27 cellular contexts compared by ENCODE assay signal in the genomic region with DNA sequence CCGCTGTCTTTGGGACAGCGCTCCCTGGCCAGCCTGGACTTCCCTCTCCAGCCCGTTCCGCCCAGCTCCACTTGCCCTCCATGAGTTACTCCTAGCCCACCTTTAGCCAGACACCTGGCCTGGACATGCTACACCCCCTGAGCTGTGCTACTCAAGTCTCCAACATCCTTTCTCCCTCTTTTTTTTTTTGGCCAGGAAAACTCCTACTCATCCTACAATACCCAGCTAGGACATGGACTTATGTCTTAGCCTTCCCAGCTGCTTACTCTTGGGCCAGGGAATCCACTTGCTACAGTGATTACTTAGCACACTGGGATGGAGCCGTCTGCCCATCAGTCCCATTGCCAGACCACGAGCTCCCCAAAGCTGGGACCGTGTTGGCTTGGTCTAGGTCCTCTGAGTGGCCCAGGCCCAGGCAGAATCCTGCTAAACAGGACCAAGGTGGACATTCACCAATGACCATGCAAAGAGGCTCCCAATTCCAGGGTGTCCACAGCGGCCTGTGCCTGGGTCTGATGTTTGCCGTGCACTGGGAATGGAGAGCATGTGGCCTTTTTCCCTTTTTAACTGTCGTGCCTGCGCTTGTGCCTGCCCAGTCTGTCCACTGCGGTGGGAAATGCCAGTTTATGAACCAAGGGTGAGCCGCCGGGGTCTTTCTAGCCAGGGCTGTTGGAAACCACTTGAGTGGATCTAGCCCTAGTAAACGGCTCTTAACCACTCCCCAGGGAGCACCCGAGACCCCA.
DNase-seq lines count a peak whose midpoint lies in the region; ATAC-seq and TF ChIP-seq lines count a peak whose summit lies in the region.
"Had no signal": no experiment of that assay in that cellular context is flagged by ENCODE, and none has a peak within 500 bp of the region (broad histone marks: within the 10 kb centered on the region; RNA-seq: fewer than 3 reads in every experiment).

No MANE protein-coding gene starts in this region.

- TF ChIP-seq CTCF in RWPE2 (IDR thresholded peaks at IDR 0.05; ENCODE audit: poor library complexity, severe bottlenecking) (no peak), hepatocyte (IDR thresholded peaks at IDR 0.05; ENCODE audit: poor library complexity) (no peak), osteocyte (IDR thresholded peaks at IDR 0.05) (no peak)

- no peak overlapping the region for H3K27ac ChIP-seq in BLaER1 treated with 17β-estradiol and CSF1 and Interleukin-3, amounts not matched to agents 10 nM and 100 nM
- H3K27ac ChIP-seq in RWPE2 (ENCODE audit: poor library complexity, severe bottlenecking) = no peak overlapping the region
- H3K27ac ChIP-seq in hepatocyte = peak overlapping the region; percentile 60
- H3K27ac ChIP-seq: cardiac muscle cell, SK-N-MC, skin epidermis, thoracic aorta had no signal

- WGBS in hepatocyte (ENCODE audit: low lambda C conversion rate, missing lambda C conversion rate) = 86% methylated on average over 16 of the region's 16 CpGs

- ATAC-seq in RWPE2 (ENCODE audit: low read depth) (no peak), sciatic nerve (peak; percentile 15), GM21447 (IDR thresholded peaks at IDR 0.05; ENCODE audit: unreplicated experiment) (no peak), GM19455 (IDR thresholded peaks at IDR 0.05; ENCODE audit: unreplicated experiment) (no peak)
- ATAC-seq: CD8-positive, alpha-beta T cell; stimulated activated effector memory CD8-positive, alpha-beta T cell treated with anti-CD3 and anti-CD28 coated beads, Interleukin-12 subunit alpha, Interleukin-12 subunit beta, amount 100 ng/mL, for 72 hours had no signal

- H3K27me3 ChIP-seq in BLaER1 treated with 17β-estradiol and CSF1 and Interleukin-3, amounts not matched to agents 10 nM and 100 nM = peaks cover 0 to 42% (median 6%) of the 10 kb centered on the region in 11 experiments; a peak in 12 of 22 replicates
- H3K27me3 ChIP-seq in RWPE2 (ENCODE audit: insufficient read depth, poor library complexity, severe bottlenecking) (no peaks in the 10 kb centered on the region), hepatocyte (no peaks in the 10 kb centered on the region)
- H3K27me3 ChIP-seq: cardiac muscle cell had no signal

- H3K27me3 Mint-ChIP-seq in osteocyte (ENCODE audit: unreplicated experiment) = no peaks in the 10 kb centered on the region

- H3K36me3 Mint-ChIP-seq in osteocyte (ENCODE audit: unreplicated experiment) = no peaks in the 10 kb centered on the region
- H3K36me3 Mint-ChIP-seq: CD8-positive, alpha-beta T cell; naive B cell; stimulated activated effector memory CD8-positive, alpha-beta T cell treated with anti-CD3 and anti-CD28 coated beads, Interleukin-12 subunit alpha, Interleukin-12 subunit beta, amount 100 ng/mL, for 72 hours had no signal

- no peak overlapping the region for H3K27ac Mint-ChIP-seq in osteocyte (ENCODE audit: unreplicated experiment)
- H3K27ac Mint-ChIP-seq: CD8-positive, alpha-beta T cell; stimulated activated effector memory CD8-positive, alpha-beta T cell treated with anti-CD3 and anti-CD28 coated beads, Interleukin-12 subunit alpha, Interleukin-12 subunit beta, amount 100 ng/mL, for 72 hours had no signal

- no peaks in the 10 kb centered on the region for H3K4me1 Mint-ChIP-seq in osteocyte (ENCODE audit: unreplicated experiment)

- H3K9me2 ChIP-seq in hepatocyte (replicated peaks; ENCODE audit: insufficient read depth) = no peaks in the 10 kb centered on the region

- H3K9ac ChIP-seq in BLaER1 treated with 17β-estradiol and CSF1 and Interleukin-3, amounts not matched to agents 10 nM and 100 nM = no peak overlapping the region

- intact Hi-C loops in sciatic nerve (cut with DNase I) = no loop called here

- H3K4me3 ChIP-seq in BLaER1 treated with 17β-estradiol and CSF1 and Interleukin-3, amounts not matched to agents 10 nM and 100 nM = no peak overlapping the region
- H3K4me3 ChIP-seq in RWPE2 (ENCODE audit: severe bottlenecking) = no peak overlapping the region
- H3K4me3 ChIP-seq in hepatocyte = no peak overlapping the region
- H3K4me3 ChIP-seq: cardiac muscle cell, HAP-1, SK-N-MC, skin epidermis had no signal

- peaks cover 79 to 96% (median 88%) of the 10 kb centered on the region in 10 experiments for H3K4me1 ChIP-seq in BLaER1 treated with 17β-estradiol and CSF1 and Interleukin-3, amounts not matched to agents 10 nM and 100 nM
- H3K4me1 ChIP-seq in RWPE2 (ENCODE audit: insufficient read depth, poor library complexity, severe bottlenecking) (no peaks in the 10 kb centered on the region), hepatocyte (ENCODE audit: insufficient read depth) (no peaks in the 10 kb centered on the region)
- H3K4me1 ChIP-seq: HAP-1 had no signal

- no peaks in the 10 kb centered on the region for H3K9me3 Mint-ChIP-seq in osteocyte (ENCODE audit: unreplicated experiment)
- H3K9me3 Mint-ChIP-seq: activated B cell treated with CpG ODN at 0.5 μM for 24 hours; CD8-positive, alpha-beta T cell; naive B cell; stimulated activated effector memory CD8-positive, alpha-beta T cell treated with anti-CD3 and anti-CD28 coated beads, Interleukin-12 subunit alpha, Interleukin-12 subunit beta, amount 100 ng/mL, for 72 hours had no signal

- no peak overlapping the region for H2AFZ ChIP-seq in hepatocyte

- H3K9me3 ChIP-seq in BLaER1 treated with 17β-estradiol and CSF1 and Interleukin-3, amounts not matched to agents 10 nM and 100 nM (replicated peaks in 1 of 11) = no peaks in the 10 kb centered on the region
- H3K9me3 ChIP-seq in RWPE2 (ENCODE audit: severe bottlenecking) (no peaks in the 10 kb centered on the region), hepatocyte (ENCODE audit: low read depth) (no peaks in the 10 kb centered on the region)
- H3K9me3 ChIP-seq: HAP-1, thoracic aorta had no signal

- H3K79me2 ChIP-seq in hepatocyte = no peaks in the 10 kb centered on the region

- peak; percentile 59 for DNase-seq in RWPE2 (ENCODE audit: low spot score)
- no peak for DNase-seq in hepatocyte (ENCODE audit: low spot score)
- no peak for DNase-seq in sciatic nerve (ENCODE audit: low spot score)
- DNase-seq in osteocyte (ENCODE audit: extremely low spot score, unreplicated experiment) = no peak
- DNase-seq in NCI-H1694 treated with DMSO at 0.1 percent for 48 hours (lab: John Stamatoyannopoulos, UW) = no peak
- DNase-seq: activated B cell treated with CpG ODN at 0.5 μM for 24 hours; activated CD4-positive, alpha-beta T cell treated with anti-CD3 and anti-CD28 coated beads, Interleukin-2, amount 50 U/mL, for 48 hours; activated effector memory CD4-positive, alpha-beta T cell treated with anti-CD3 and anti-CD28 coated beads, Interleukin-2, amount 50 U/mL, for 16 hours; activated T-cell treated with anti-CD3 and anti-CD28 coated beads for 4 hours; CD8-positive, alpha-beta T cell; dermis blood vessel endothelial cell; GF-D8; naive B cell; NCI-H1092 treated with DMSO at 0.1 percent for 48 hours; NCI-H2081 treated with DMSO at 0.1 percent for 48 hours; NCI-H446 treated with DMSO at 0.1 percent for 48 hours; stimulated activated CD4-positive, alpha-beta T cell treated with anti-CD3 and anti-CD28 coated beads, Interleukin-2, amount 100 ng/mL, for 24 hours; T-helper 9 cell had no signal

- H3K36me3 ChIP-seq in BLaER1 treated with 17β-estradiol and CSF1 and Interleukin-3, amounts not matched to agents 10 nM and 100 nM = no peaks in the 10 kb centered on the region
- no peaks in the 10 kb centered on the region for H3K36me3 ChIP-seq in RWPE2 (ENCODE audit: low read depth)
- H3K36me3 ChIP-seq in hepatocyte (replicated peaks; ENCODE audit: insufficient read depth, low read depth) = no peaks in the 10 kb centered on the region
- H3K36me3 ChIP-seq: cardiac muscle cell, HAP-1, thoracic aorta had no signal

- no peak overlapping the region for H3K4me3 Mint-ChIP-seq in osteocyte (ENCODE audit: unreplicated experiment)
- H3K4me3 Mint-ChIP-seq: CD8-positive, alpha-beta T cell; stimulated activated effector memory CD8-positive, alpha-beta T cell treated with anti-CD3 and anti-CD28 coated beads, Interleukin-12 subunit alpha, Interleukin-12 subunit beta, amount 100 ng/mL, for 72 hours had no signal

- H3K4me2 ChIP-seq in BLaER1 treated with 17β-estradiol and CSF1 and Interleukin-3, amounts not matched to agents 10 nM and 100 nM = peak overlapping the region; percentile 69 to 97 (median 91); a peak in 20 of 22 replicates
- H3K4me2 ChIP-seq in hepatocyte = no peak overlapping the region

- peaks cover 0 to 26% (median 14%) of the 10 kb centered on the region in 11 experiments; a peak in 13 of 22 replicates for H4K20me1 ChIP-seq in BLaER1 treated with 17β-estradiol and CSF1 and Interleukin-3, amounts not matched to agents 10 nM and 100 nM
- H4K20me1 ChIP-seq in hepatocyte (ENCODE audit: insufficient read depth, poor library complexity, severe bottlenecking) = no peaks in the 10 kb centered on the region
